8 cellular contexts compared by ENCODE assay signal in genomic region chr6:41027799-41028617, GRCh38. TPM values are rescaled to one million over a fixed set of nuclear protein-coding genes. Genes with fewer than 3 reads are reported as not detected.
DNase-seq lines count a peak whose midpoint lies in the region; ATAC-seq and TF ChIP-seq lines count a peak whose summit lies in the region.

No MANE protein-coding gene starts in this region.

- TF ChIP-seq CTCF in AG10803 (conservative IDR thresholded peaks at IDR 0.05; ENCODE audit: low read length) (peak; percentile 65), endothelial cell (IDR thresholded peaks at IDR 0.05; ENCODE audit: unreplicated experiment) (peak; percentile 99)

- peak overlapping the region; percentile 9 for H3K27ac Mint-ChIP-seq in endothelial cell (ENCODE audit: unreplicated experiment)

- H3K4me1 Mint-ChIP-seq in endothelial cell (ENCODE audit: unreplicated experiment): peaks cover 21% of the 10 kb centered on the region

- peak overlapping the region; percentile 85 for H3K4me3 Mint-ChIP-seq in endothelial cell (ENCODE audit: unreplicated experiment)

- no peaks in the 10 kb centered on the region for H3K36me3 Mint-ChIP-seq in endothelial cell (ENCODE audit: low read depth, unreplicated experiment)

- H3K4me3 ChIP-seq in AG10803 (ENCODE audit: low read length): peak overlapping the region; percentile 56

- no peaks in the 10 kb centered on the region for H3K27me3 Mint-ChIP-seq in endothelial cell (ENCODE audit: unreplicated experiment)

- peak; percentile 54 for DNase-seq in AG10803 (ENCODE audit: low read depth)
- peak; percentile 71 for DNase-seq in NCI-H82 (lab: John Stamatoyannopoulos, UW)
- DNase-seq in activated CD8-positive, alpha-beta memory T cell treated with anti-CD3 and anti-CD28 coated beads for 4 hours (ENCODE audit: low read depth in 2 of 2): peak; percentile 38 to 43
- DNase-seq in endothelial cell (ENCODE audit: low spot score): peak; percentile 93
- peak; percentile 73 for DNase-seq in midbrain (lab: John Stamatoyannopoulos, UW)
- DNase-seq in stimulated activated CD8-positive, alpha-beta memory T cell treated with anti-CD3 and anti-CD28 coated beads, Interleukin-15, amount 100 ng/mL, for 24 hours (ENCODE audit: low read depth): peak; percentile 61

- ATAC-seq in GM18873 (IDR thresholded peaks at IDR 0.05; ENCODE audit: low FRiP score, unreplicated experiment) (peak; percentile 54), HG03103 (IDR thresholded peaks at IDR 0.05; ENCODE audit: low read depth, unreplicated experiment) (peak; percentile 74)

- H3K9me3 Mint-ChIP-seq in endothelial cell (ENCODE audit: unreplicated experiment): no peaks in the 10 kb centered on the region

RNA-seq across cellular contexts. Expression of gene UNC5CL, which starts 11.0 kb away (rescaled TPM):
- total RNA-seq in endothelial cell (ENCODE audit: unreplicated experiment): 0.59 TPM

RNA-seq across cellular contexts. Expression of gene TSPO2, which starts 14.3 kb away (rescaled TPM):
- total RNA-seq in endothelial cell (ENCODE audit: unreplicated experiment): not detected

RNA-seq across cellular contexts. Expression of gene APOBEC2, which starts 25.0 kb away (rescaled TPM):
- total RNA-seq in endothelial cell (ENCODE audit: unreplicated experiment): not detected

RNA-seq across cellular contexts. Expression of gene OARD1, which starts 44.1 kb away (rescaled TPM):
- total RNA-seq in endothelial cell (ENCODE audit: unreplicated experiment): 20.5 TPM

RNA-seq across cellular contexts. Expression of gene NFYA, which starts 44.8 kb away (rescaled TPM):
- total RNA-seq in endothelial cell (ENCODE audit: unreplicated experiment): 39.7 TPM

Comparison
In these comparisons a context has a peak if more than half of its experiments do, and no peak if none do; other contexts are left out.
1. Peak in every context shown above with its lines: DNase-seq, ATAC-seq and H3K4me3 ChIP-seq.
2. DNase-seq: peak in every context shown above with its lines; median percentile 93 in endothelial cell; 73 in midbrain; 71 in NCI-H82; 61 in stimulated activated CD8-positive, alpha-beta memory T cell treated with anti-CD3 and anti-CD28 coated beads, Interleukin-15, amount 100 ng/mL, for 24 hours; 54 in AG10803; 40 in activated CD8-positive, alpha-beta memory T cell treated with anti-CD3 and anti-CD28 coated beads for 4 hours.